Comparison of ENCODE assay signal across 10 cellular contexts in the genomic region with DNA sequence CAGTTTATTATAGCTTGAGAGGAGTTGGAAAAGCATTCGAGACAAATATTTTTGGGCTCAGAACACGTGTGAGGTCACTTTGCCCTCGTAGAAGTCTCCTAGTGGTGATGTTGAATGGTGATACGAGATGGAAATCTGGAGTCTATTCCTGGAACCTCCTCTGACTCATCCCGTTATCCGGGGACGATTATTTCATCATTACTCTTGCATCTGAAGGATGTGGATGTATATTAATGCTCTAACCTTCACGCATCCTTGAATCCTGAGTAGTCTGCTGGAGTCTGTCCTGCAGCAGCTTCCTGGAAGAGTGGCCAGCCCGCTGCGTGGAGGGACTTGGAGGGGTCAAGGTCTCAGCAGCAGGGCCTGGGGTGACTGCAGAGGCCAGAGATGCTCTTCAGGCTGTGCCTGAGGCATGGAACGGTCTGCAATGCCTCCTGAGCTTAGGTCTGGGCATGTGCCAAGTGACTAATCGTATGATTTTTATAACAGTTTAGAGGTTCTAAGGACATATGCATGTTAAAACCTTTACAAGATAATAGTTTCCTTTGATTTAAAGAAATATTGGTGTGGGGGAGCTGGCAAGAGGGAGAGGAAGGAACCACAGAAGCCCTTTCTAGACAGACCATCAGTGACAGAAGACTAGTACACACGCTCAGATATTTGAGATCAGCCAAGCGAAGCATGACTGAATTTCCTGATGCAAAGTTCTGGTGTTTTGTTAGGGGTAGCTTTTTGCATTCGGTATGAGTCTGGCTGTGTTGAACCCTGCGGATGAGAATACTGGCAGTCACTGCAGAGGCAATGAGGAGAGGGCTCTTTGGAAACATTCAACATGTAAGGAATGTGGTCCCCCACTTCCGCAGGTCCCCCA.
DNase-seq lines count a peak whose midpoint lies in the region; ATAC-seq and TF ChIP-seq lines count a peak whose summit lies in the region.
"Had no signal": no experiment of that assay in that cellular context is flagged by ENCODE, and none has a peak within 500 bp of the region (broad histone marks: within the 10 kb centered on the region; RNA-seq: fewer than 3 reads in every experiment).

No MANE protein-coding gene starts in this region.

- peaks cover 4% of the 10 kb centered on the region for H3K27me3 Mint-ChIP-seq in activated naive CD8-positive, alpha-beta T cell treated with anti-CD3 and anti-CD28 coated beads, Interleukin-2, amount 50 U/mL, for 24 hours

- H3K4me3 ChIP-seq in AG04450 (ENCODE audit: low read depth, low read length) (no peak overlapping the region), fibroblast of the aortic adventitia (ENCODE audit: low read depth, low read length) (no peak overlapping the region)
- H3K4me3 ChIP-seq: lower lobe of right lung had no signal

- no peak overlapping the region for H3K27ac Mint-ChIP-seq in activated naive CD8-positive, alpha-beta T cell treated with anti-CD3 and anti-CD28 coated beads, Interleukin-2, amount 50 U/mL, for 24 hours

- POLR2A ChIA-PET in AG04450 (lab: Yijun Ruan, JAX) = interaction anchor here (1.6 kb wide), 1 partner anchor 69 kb away, joined by 4 read pairs; no protein-coding TSS in a partner anchor

- H3K27me3 ChIP-seq in AG04450 (ENCODE audit: control insufficient read depth, insufficient read depth, low read length) = no peaks in the 10 kb centered on the region

- peak; percentile 67 for ATAC-seq in GM19455 (IDR thresholded peaks at IDR 0.05; ENCODE audit: unreplicated experiment)
- no peak for ATAC-seq in activated naive CD8-positive, alpha-beta T cell treated with anti-CD3 and anti-CD28 coated beads, Interleukin-2, amount 50 U/mL, for 24 hours

- CTCF ChIA-PET in AG04450 (lab: Charles Lee) = interaction anchor here (0.6 kb wide), 1 partner anchor 1001 kb away, joined by 8 read pairs; no protein-coding TSS in a partner anchor

- no peak overlapping the region for H3K4me3 Mint-ChIP-seq in activated naive CD8-positive, alpha-beta T cell treated with anti-CD3 and anti-CD28 coated beads, Interleukin-2, amount 50 U/mL, for 24 hours
- H3K4me3 Mint-ChIP-seq: brain had no signal

- H3K27ac ChIP-seq in AG04450 (ENCODE audit: low read depth, low read length) = no peak overlapping the region
- H3K27ac ChIP-seq: lower lobe of right lung had no signal

- DNase-seq in AG04450 (ENCODE audit: low read depth, low spot score) = no peak
- DNase-seq in KBM-7 = peak; percentile 1
- DNase-seq in fibroblast of the aortic adventitia (ENCODE audit: low read depth) = peak; percentile 54
- no peak for DNase-seq in NCI-H82 treated with DMSO at 0.1 percent for 48 hours (lab: John Stamatoyannopoulos, UW; ENCODE audit: unreplicated experiment)
- no peak for DNase-seq in NCI-H748 treated with DMSO at 0.1 percent for 48 hours (lab: John Stamatoyannopoulos, UW)
- DNase-seq in activated naive CD8-positive, alpha-beta T cell treated with anti-CD3 and anti-CD28 coated beads, Interleukin-2, amount 50 U/mL, for 24 hours = no peak
- no peak for DNase-seq in NCI-H1417 (lab: John Stamatoyannopoulos, UW)
- DNase-seq: lower lobe of right lung had no signal

- peaks cover 4% of the 10 kb centered on the region for H3K4me1 Mint-ChIP-seq in activated naive CD8-positive, alpha-beta T cell treated with anti-CD3 and anti-CD28 coated beads, Interleukin-2, amount 50 U/mL, for 24 hours

- H3K9me3 ChIP-seq in AG04450 (ENCODE audit: control insufficient read depth, insufficient read depth, low read length) = peaks cover under 1% of the 10 kb centered on the region; the same call in 1 of the 2 replicates
- H3K9me3 ChIP-seq: lower lobe of right lung had no signal

- in situ Hi-C loops in KBM-7 (cut with MboI; ENCODE audit: low pct_unique_long_range_greater_than_20kb, low sequenced_read_pairs) = no loop called here

- TF ChIP-seq CTCF in AG04450 (IDR thresholded peaks at IDR 0.05; ENCODE audit: low read depth, low read length) (peak; percentile 31), fibroblast of the aortic adventitia (IDR thresholded peaks at IDR 0.05; ENCODE audit: insufficient read depth, low read length) (no peak)

- H3K9me3 Mint-ChIP-seq in activated naive CD8-positive, alpha-beta T cell treated with anti-CD3 and anti-CD28 coated beads, Interleukin-2, amount 50 U/mL, for 24 hours = no peaks in the 10 kb centered on the region

- H3K36me3 Mint-ChIP-seq in activated naive CD8-positive, alpha-beta T cell treated with anti-CD3 and anti-CD28 coated beads, Interleukin-2, amount 50 U/mL, for 24 hours (ENCODE audit: low read depth) = no peaks in the 10 kb centered on the region

Comparison
In these comparisons a context has a peak if more than half of its experiments do, and no peak if none do; other contexts are left out.
1. DNase-seq: peak in KBM-7 (single experiment) and fibroblast of the aortic adventitia (single experiment); none in AG04450 (single experiment), NCI-H82 treated with DMSO at 0.1 percent for 48 hours (single experiment), NCI-H748 treated with DMSO at 0.1 percent for 48 hours (single experiment), activated naive CD8-positive, alpha-beta T cell treated with anti-CD3 and anti-CD28 coated beads, Interleukin-2, amount 50 U/mL, for 24 hours (single experiment) and NCI-H1417 (0 of 3).